Comparison of ENCODE assay signal across 10 cellular contexts in genomic region chr10:3887404-3887803, GRCh38.
DNase-seq lines count a peak whose midpoint lies in the region; ATAC-seq, FAIRE-seq and TF ChIP-seq lines count a peak whose summit lies in the region.
"Had no signal": no experiment of that assay in that cellular context is flagged by ENCODE, and none has a peak within 500 bp of the region (broad histone marks: within the 10 kb centered on the region; RNA-seq: fewer than 3 reads in every experiment).

No MANE protein-coding gene starts in this region.

- FAIRE-seq in frontal cortex (lab: Jason Lieb, UNC), result no peak

- intact Hi-C loops in Calu3 (cut with micrococcal nuclease; ENCODE audit: unreplicated experiment), result loop anchor here (1.0 to 10.0 kb wide), 4 partner anchors 35 to 777 kb away; no protein-coding TSS in a partner anchor

- CTCF ChIA-PET in Calu3 (lab: Charles Lee), result interaction anchor here (1.2 to 2.0 kb wide), 3 partner anchors 10 to 35 kb away, joined by 6 to 8 read pairs (median 7); no protein-coding TSS in a partner anchor

- H3K4me2 ChIP-seq in parathyroid adenoma (ENCODE audit: low read length), result no peak overlapping the region

- ATAC-seq in HG03442 (IDR thresholded peaks at IDR 0.05; ENCODE audit: unreplicated experiment), result peak; percentile 23
- ATAC-seq in GM18907 (IDR thresholded peaks at IDR 0.05; ENCODE audit: unreplicated experiment), result no peak

- no peak for TF ChIP-seq CTCF in Calu3 (IDR thresholded peaks at IDR 0.05; ENCODE audit: unreplicated experiment)
- TF ChIP-seq CTCF in parathyroid adenoma (IDR thresholded peaks at IDR 0.05), result no peak

- no peaks in the 10 kb centered on the region for H3K9me3 ChIP-seq in effector memory CD4-positive, alpha-beta T cell (ENCODE audit: control insufficient read depth, low read length)
- H3K9me3 ChIP-seq in parathyroid adenoma (ENCODE audit: control insufficient read depth, low read length), result no peaks in the 10 kb centered on the region

- H2AFZ ChIP-seq in parathyroid adenoma, result peak overlapping the region; percentile 68

- BruUV-seq in Calu3 (replicated peaks; lab: Mats Ljungman, UMichigan), result TSS peak; percentile 85

- H3K36me3 Mint-ChIP-seq in Calu3 (ENCODE audit: insufficient read depth, unreplicated experiment), result peaks cover 32% of the 10 kb centered on the region

- H3K4me3 ChIP-seq in effector memory CD4-positive, alpha-beta T cell (ENCODE audit: insufficient read depth, low read depth, low read length, poor library complexity, severe bottlenecking), result no peak overlapping the region
- H3K4me3 ChIP-seq in parathyroid adenoma (ENCODE audit: low read depth, low read length), result no peak overlapping the region

- H3K4me3 Mint-ChIP-seq in Calu3 (ENCODE audit: low read depth, unreplicated experiment), result peak overlapping the region; percentile 69
- H3K4me3 Mint-ChIP-seq: activated naive CD8-positive, alpha-beta T cell treated with anti-CD3 and anti-CD28 coated beads, Interleukin-2, amount 10 ng/mL, durations not matched to agents 7 days and 5 days had no signal

- DNase-seq in Calu3, result no peak
- no peak for DNase-seq in effector memory CD4-positive, alpha-beta T cell
- no peak for DNase-seq in frontal cortex (ENCODE audit: low spot score in 2 of 2)
- no peak for DNase-seq in NCI-H524 treated with DMSO at 0.1 percent for 48 hours (lab: John Stamatoyannopoulos, UW)
- no peak for DNase-seq in amniotic stem cell (lab: John Stamatoyannopoulos, UW)
- DNase-seq: activated naive CD8-positive, alpha-beta T cell treated with anti-CD3 and anti-CD28 coated beads, Interleukin-2, amount 10 ng/mL, durations not matched to agents 7 days and 5 days; midbrain had no signal

- peak overlapping the region; percentile 100 for H3K27ac Mint-ChIP-seq in Calu3 (ENCODE audit: unreplicated experiment)
- H3K27ac Mint-ChIP-seq: activated naive CD8-positive, alpha-beta T cell treated with anti-CD3 and anti-CD28 coated beads, Interleukin-2, amount 10 ng/mL, durations not matched to agents 7 days and 5 days had no signal

- H3K27me3 ChIP-seq in effector memory CD4-positive, alpha-beta T cell (replicated peaks; ENCODE audit: control insufficient read depth, insufficient read depth, low read length, poor library complexity, severe bottlenecking), result no peaks in the 10 kb centered on the region
- no peaks in the 10 kb centered on the region for H3K27me3 ChIP-seq in parathyroid adenoma (ENCODE audit: control insufficient read depth, insufficient read depth, low read length)

- no peaks in the 10 kb centered on the region for H3K36me3 ChIP-seq in effector memory CD4-positive, alpha-beta T cell (ENCODE audit: control insufficient read depth, insufficient read depth, low read length)
- H3K36me3 ChIP-seq in parathyroid adenoma (ENCODE audit: control insufficient read depth, insufficient read depth, low read length), result no peaks in the 10 kb centered on the region

- peaks cover 72% of the 10 kb centered on the region for H3K4me1 Mint-ChIP-seq in Calu3 (ENCODE audit: low read depth, unreplicated experiment)

- no peaks in the 10 kb centered on the region for H3K9me3 Mint-ChIP-seq in Calu3 (ENCODE audit: low read depth, unreplicated experiment)

- H3K27me3 Mint-ChIP-seq in Calu3 (ENCODE audit: unreplicated experiment), result no peaks in the 10 kb centered on the region

- peak overlapping the region; percentile 87 for H3K27ac ChIP-seq in effector memory CD4-positive, alpha-beta T cell (ENCODE audit: insufficient read depth, low read length, poor library complexity, severe bottlenecking)
- peak overlapping the region; percentile 68 for H3K27ac ChIP-seq in parathyroid adenoma

- peaks cover 17% of the 10 kb centered on the region for H3K4me1 ChIP-seq in effector memory CD4-positive, alpha-beta T cell (ENCODE audit: control insufficient read depth, insufficient read depth, low read length, poor library complexity, severe bottlenecking)
- peaks cover 2% of the 10 kb centered on the region for H3K4me1 ChIP-seq in parathyroid adenoma

- no peak overlapping the region for H3K9ac ChIP-seq in parathyroid adenoma

- H3K79me2 ChIP-seq in parathyroid adenoma, result no peaks in the 10 kb centered on the region
